In the genomic region with DNA sequence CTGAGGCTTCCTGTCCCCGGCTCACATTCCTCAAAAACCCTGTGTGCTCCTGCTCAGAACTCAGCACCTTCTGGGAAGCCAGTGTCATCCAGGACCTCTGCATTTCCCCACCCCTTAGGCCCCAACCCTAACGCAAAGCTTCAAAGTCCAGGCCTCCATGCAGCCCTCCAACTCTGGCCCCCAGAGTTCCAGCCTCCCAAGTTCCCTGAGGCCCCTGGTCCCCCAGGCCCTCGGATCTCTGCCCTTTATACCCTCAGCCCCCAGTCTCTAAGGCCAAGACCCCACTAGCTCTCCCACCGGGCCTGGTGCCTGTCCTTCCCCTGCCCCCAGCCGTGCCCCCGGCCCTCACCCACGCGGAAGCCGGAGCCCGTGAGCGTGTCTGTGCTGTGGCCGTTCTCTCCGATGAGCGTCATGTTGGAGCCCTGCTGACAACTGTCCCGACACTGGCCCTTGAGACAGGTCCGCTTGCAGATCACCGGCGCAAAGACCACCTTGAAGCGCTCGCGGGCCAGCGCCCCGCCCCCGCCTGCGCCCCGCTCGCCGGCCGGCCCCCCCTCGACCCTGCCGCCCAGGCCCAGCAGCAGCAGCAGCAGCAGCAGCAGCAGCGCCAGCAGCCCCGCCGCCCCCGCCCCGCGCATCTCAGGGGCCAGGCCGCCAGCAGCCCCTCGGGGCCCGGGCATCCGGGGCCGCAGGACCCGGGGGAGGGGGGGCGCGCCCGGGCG, we compare ENCODE assay signal across 1 cellular context.
TF ChIP-seq lines count a peak whose summit lies in the region.

No MANE protein-coding gene starts in this region.

TF ChIP-seq in HepG2, 621 proteins besides CTCF, POLR2A, EP300 and RAD21 (continued from another document and continues in another):
- no peak for TF ChIP-seq KLF9 (CRISPR knock-in tag; IDR thresholded peaks at IDR 0.05; ENCODE audit: low read depth)
- no peak for TF ChIP-seq CENPT (CRISPR knock-in tag; IDR thresholded peaks at IDR 0.05; ENCODE audit: low read depth)
- TF ChIP-seq ZNF782 (CRISPR knock-in tag; IDR thresholded peaks at IDR 0.05; ENCODE audit: borderline replicate concordance) = peak; percentile 51; the same call in 1 of the 2 replicates
- no peak for TF ChIP-seq REPIN1 (CRISPR knock-in tag; IDR thresholded peaks at IDR 0.05; ENCODE audit: borderline replicate concordance, low read depth)
- no peak for TF ChIP-seq RARG (CRISPR knock-in tag; IDR thresholded peaks at IDR 0.05; ENCODE audit: low read depth)
- TF ChIP-seq KLF15 (CRISPR knock-in tag; IDR thresholded peaks at IDR 0.05; ENCODE audit: borderline replicate concordance) = no peak
- no peak for TF ChIP-seq ZNF451 (CRISPR knock-in tag; IDR thresholded peaks at IDR 0.05)
- no peak for TF ChIP-seq ZNF749 (CRISPR knock-in tag; IDR thresholded peaks at IDR 0.05; ENCODE audit: borderline replicate concordance)
- no peak for TF ChIP-seq DMAP1 (CRISPR knock-in tag; IDR thresholded peaks at IDR 0.05)
- TF ChIP-seq TERF1 (CRISPR knock-in tag; IDR thresholded peaks at IDR 0.05) = no peak
- no peak for TF ChIP-seq ZNF280B (CRISPR knock-in tag; IDR thresholded peaks at IDR 0.05; ENCODE audit: borderline replicate concordance)
- TF ChIP-seq, protein P1, sequence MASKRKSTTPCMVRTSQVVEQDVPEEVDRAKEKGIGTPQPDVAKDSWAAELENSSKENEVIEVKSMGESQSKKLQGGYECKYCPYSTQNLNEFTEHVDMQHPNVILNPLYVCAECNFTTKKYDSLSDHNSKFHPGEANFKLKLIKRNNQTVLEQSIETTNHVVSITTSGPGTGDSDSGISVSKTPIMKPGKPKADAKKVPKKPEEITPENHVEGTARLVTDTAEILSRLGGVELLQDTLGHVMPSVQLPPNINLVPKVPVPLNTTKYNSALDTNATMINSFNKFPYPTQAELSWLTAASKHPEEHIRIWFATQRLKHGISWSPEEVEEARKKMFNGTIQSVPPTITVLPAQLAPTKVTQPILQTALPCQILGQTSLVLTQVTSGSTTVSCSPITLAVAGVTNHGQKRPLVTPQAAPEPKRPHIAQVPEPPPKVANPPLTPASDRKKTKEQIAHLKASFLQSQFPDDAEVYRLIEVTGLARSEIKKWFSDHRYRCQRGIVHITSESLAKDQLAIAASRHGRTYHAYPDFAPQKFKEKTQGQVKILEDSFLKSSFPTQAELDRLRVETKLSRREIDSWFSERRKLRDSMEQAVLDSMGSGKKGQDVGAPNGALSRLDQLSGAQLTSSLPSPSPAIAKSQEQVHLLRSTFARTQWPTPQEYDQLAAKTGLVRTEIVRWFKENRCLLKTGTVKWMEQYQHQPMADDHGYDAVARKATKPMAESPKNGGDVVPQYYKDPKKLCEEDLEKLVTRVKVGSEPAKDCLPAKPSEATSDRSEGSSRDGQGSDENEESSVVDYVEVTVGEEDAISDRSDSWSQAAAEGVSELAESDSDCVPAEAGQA (IDR thresholded peaks at IDR 0.05; ENCODE audit: low read depth) = no peak
- TF ChIP-seq, protein P1 (CRISPR knock-in tag; IDR thresholded peaks at IDR 0.05; ENCODE audit: borderline replicate concordance) = no peak
- no peak for TF ChIP-seq ZFP1 (CRISPR knock-in tag; IDR thresholded peaks at IDR 0.05)
- peak; percentile 44 for TF ChIP-seq YY1 (IDR thresholded peaks at IDR 0.05; ENCODE audit: insufficient read depth, insufficient replicate concordance, low read depth, low read length)
- TF ChIP-seq GPN1 (CRISPR knock-in tag; IDR thresholded peaks at IDR 0.05; ENCODE audit: borderline replicate concordance) = no peak
- TF ChIP-seq GPBP1L1 (CRISPR knock-in tag; IDR thresholded peaks at IDR 0.05) = no peak
- TF ChIP-seq SP4 (CRISPR knock-in tag; IDR thresholded peaks at IDR 0.05) = no peak
- TF ChIP-seq ZNF710 (CRISPR knock-in tag; IDR thresholded peaks at IDR 0.05; ENCODE audit: borderline replicate concordance) = no peak
- TF ChIP-seq TRIM24 (CRISPR knock-in tag; IDR thresholded peaks at IDR 0.05) = no peak
- TF ChIP-seq POLR2AphosphoS5 (IDR thresholded peaks at IDR 0.05; ENCODE audit: low read depth, low read length) = peak; percentile 66
- TF ChIP-seq, protein P2, sequence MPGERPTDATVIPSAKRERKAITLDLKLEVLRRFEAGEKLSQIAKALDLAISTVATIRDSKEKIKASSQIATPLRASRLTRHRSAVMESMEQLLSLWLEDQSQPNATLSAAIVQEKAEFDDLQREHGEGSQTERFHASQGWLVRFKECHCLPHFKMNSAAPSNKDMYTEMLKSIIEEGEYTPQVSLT (CRISPR knock-in tag; IDR thresholded peaks at IDR 0.05; ENCODE audit: borderline replicate concordance, low read depth) = no peak
- TF ChIP-seq CERS6 (CRISPR knock-in tag; IDR thresholded peaks at IDR 0.05) = no peak
- no peak for TF ChIP-seq IRF1 (CRISPR knock-in tag; IDR thresholded peaks at IDR 0.05; ENCODE audit: low read depth)
- TF ChIP-seq, protein P3, sequence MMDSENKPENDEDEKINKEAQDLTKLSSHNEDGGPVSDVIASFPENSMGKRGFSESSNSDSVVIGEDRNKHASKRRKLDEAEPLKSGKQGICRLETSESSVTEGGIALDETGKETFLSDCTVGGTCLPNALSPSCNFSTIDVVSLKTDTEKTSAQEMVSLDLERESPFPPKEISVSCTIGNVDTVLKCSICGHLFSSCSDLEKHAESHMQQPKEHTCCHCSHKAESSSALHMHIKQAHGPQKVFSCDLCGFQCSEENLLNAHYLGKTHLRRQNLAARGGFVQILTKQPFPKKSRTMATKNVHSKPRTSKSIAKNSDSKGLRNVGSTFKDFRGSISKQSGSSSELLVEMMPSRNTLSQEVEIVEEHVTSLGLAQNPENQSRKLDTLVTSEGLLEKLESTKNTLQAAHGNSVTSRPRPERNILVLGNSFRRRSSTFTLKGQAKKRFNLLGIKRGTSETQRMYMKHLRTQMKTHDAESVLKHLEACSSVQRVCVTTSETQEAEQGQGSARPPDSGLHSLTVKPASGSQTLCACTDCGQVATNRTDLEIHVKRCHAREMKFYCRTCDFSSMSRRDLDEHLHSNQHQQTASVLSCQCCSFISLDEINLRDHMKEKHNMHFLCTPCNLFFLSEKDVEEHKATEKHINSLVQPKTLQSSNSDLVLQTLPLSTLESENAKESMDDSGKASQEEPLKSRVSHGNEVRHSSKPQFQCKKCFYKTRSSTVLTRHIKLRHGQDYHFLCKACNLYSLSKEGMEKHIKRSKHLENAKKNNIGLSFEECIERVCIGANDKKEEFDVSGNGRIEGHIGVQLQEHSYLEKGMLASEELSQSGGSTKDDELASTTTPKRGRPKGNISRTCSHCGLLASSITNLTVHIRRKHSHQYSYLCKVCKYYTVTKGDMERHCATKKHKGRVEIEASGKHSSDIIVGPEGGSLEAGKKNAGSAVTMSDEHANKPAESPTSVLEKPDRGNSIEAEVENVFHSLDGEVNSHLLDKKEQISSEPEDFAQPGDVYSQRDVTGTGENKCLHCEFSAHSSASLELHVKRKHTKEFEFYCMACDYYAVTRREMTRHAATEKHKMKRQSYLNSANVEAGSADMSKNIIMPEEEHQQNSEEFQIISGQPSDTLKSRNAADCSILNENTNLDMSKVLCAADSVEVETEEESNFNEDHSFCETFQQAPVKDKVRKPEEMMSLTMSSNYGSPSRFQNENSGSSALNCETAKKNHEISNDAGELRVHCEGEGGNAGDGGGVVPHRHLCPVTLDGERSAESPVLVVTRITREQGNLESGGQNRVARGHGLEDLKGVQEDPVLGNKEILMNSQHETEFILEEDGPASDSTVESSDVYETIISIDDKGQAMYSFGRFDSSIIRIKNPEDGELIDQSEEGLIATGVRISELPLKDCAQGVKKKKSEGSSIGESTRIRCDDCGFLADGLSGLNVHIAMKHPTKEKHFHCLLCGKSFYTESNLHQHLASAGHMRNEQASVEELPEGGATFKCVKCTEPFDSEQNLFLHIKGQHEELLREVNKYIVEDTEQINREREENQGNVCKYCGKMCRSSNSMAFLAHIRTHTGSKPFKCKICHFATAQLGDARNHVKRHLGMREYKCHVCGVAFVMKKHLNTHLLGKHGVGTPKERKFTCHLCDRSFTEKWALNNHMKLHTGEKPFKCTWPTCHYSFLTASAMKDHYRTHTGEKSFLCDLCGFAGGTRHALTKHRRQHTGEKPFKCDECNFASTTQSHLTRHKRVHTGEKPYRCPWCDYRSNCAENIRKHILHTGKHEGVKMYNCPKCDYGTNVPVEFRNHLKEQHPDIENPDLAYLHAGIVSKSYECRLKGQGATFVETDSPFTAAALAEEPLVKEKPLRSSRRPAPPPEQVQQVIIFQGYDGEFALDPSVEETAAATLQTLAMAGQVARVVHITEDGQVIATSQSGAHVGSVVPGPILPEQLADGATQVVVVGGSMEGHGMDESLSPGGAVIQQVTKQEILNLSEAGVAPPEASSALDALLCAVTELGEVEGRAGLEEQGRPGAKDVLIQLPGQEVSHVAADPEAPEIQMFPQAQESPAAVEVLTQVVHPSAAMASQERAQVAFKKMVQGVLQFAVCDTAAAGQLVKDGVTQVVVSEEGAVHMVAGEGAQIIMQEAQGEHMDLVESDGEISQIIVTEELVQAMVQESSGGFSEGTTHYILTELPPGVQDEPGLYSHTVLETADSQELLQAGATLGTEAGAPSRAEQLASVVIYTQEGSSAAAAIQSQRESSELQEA (CRISPR knock-in tag; IDR thresholded peaks at IDR 0.05; ENCODE audit: not compliant biosample characterization) = no peak
- TF ChIP-seq ATRX (CRISPR knock-in tag; IDR thresholded peaks at IDR 0.05; ENCODE audit: borderline replicate concordance) = no peak
